ENCODE assay signal across 8 cellular contexts in genomic region chr20:32626859-32627636, GRCh38. TPM values are rescaled to one million over a fixed set of nuclear protein-coding genes. Genes with fewer than 3 reads are reported as not detected.
DNase-seq lines count a peak whose midpoint lies in the region; ATAC-seq lines count a peak whose summit lies in the region.

No MANE protein-coding gene starts in this region.

- peak; percentile 91 for DNase-seq in COLO668 (lab: John Stamatoyannopoulos, UW; ENCODE audit: unreplicated experiment)
- peak; percentile 94 for DNase-seq in NCI-H748 (lab: John Stamatoyannopoulos, UW; ENCODE audit: unreplicated experiment)
- DNase-seq in head of caudate nucleus = peak; percentile 40 to 87 (median 70)
- peak; percentile 16 for DNase-seq in stimulated activated naive CD8-positive, alpha-beta T cell treated with anti-CD3 and anti-CD28 coated beads, Interleukin-15, Interleukin-2, amounts not matched to agents 100 U/mL and 50 U/mL, for 24 hours
- DNase-seq in stimulated activated CD4-positive, alpha-beta T cell treated with anti-CD3 and anti-CD28 coated beads, Interleukin-12 subunit alpha, Interleukin-12 subunit beta, amount 100 ng/mL, for 4 hours = no peak
- no peak for DNase-seq in NCI-H82 treated with DMSO at 0.1 percent for 48 hours (lab: John Stamatoyannopoulos, UW; ENCODE audit: unreplicated experiment)
- no peak for DNase-seq in left lobe of liver (ENCODE audit: low spot score)

- ATAC-seq in HG02642 (IDR thresholded peaks at IDR 0.05; ENCODE audit: poor library complexity, unreplicated experiment) = peak; percentile 17
- peak; percentile 11 for ATAC-seq in stimulated activated naive CD8-positive, alpha-beta T cell treated with anti-CD3 and anti-CD28 coated beads, Interleukin-15, Interleukin-2, amounts not matched to agents 100 U/mL and 50 U/mL, for 24 hours
- no peak for ATAC-seq in left lobe of liver

- intact Hi-C loops in head of caudate nucleus (cut with DNase I) = no loop called here

RNA-seq across cellular contexts. Expression of gene NOL4L, which starts 41.9 kb away (rescaled TPM):
- 5.8 TPM for total RNA-seq in left lobe of liver

RNA-seq across cellular contexts. Expression of gene C20orf203, which starts 46.7 kb away (rescaled TPM):
- total RNA-seq in left lobe of liver = not detected

Comparison
In these comparisons a context has a peak if more than half of its experiments do, and no peak if none do; other contexts are left out.
1. DNase-seq: peak in COLO668 (single experiment), NCI-H748 (single experiment), head of caudate nucleus (42 of 42) and stimulated activated naive CD8-positive, alpha-beta T cell treated with anti-CD3 and anti-CD28 coated beads, Interleukin-15, Interleukin-2, amounts not matched to agents 100 U/mL and 50 U/mL, for 24 hours (single experiment); none in stimulated activated CD4-positive, alpha-beta T cell treated with anti-CD3 and anti-CD28 coated beads, Interleukin-12 subunit alpha, Interleukin-12 subunit beta, amount 100 ng/mL, for 4 hours (single experiment), NCI-H82 treated with DMSO at 0.1 percent for 48 hours (single experiment) and left lobe of liver (single experiment).